Comparison of ENCODE assay signal across 8 cellular contexts in the genomic region with DNA sequence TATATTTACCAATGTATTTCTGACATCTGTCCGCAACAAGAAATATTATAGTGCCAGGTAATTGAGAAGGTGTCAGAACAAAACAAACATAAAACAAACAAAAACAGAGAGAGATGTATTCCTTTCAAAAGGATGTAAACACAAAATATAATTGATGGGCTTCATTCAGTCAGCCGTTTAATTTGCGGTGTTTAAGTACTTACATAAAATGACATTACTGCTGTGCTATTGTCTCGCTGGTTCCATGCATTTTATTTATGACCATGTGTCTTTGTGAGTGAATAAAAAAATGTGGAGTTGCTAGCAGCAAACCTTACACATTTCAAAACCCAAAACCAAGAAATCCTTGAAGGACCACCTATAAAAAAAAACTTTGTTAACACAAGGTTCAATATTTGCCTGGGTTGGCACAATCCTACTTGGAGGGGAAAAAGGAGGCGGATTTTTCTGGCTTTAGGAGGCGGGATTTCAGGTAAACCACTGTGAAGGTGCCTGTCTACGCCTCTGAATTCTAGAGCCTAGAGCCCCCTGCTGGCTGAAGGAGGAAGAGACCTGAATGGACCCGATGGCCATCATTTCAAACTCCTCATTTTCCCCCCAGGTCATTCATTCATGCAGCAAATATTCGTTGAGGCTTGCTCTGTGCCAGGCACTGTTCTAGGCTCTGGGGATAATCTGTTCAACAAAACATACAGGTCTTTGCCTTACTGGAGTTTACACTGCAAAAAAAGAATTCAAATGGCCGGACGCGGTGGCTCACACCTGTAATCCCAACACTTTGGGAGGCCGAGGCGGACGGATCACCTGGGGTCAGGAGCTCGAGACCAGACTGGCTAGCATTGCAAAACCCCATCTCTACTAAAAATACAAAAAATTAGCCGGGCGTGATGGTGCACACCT.
DNase-seq lines count a peak whose midpoint lies in the region; ATAC-seq and TF ChIP-seq lines count a peak whose summit lies in the region.

No MANE protein-coding gene starts in this region.

- TF ChIP-seq CTCF in BE2C (IDR thresholded peaks at IDR 0.05; ENCODE audit: low read depth, low read length), result peak; percentile 91
- peak; percentile 82 for TF ChIP-seq CTCF in astrocyte of the cerebellum (IDR thresholded peaks at IDR 0.05; ENCODE audit: low read depth, low read length, missing control alignments)

- peak; percentile 72 for ATAC-seq in GM21447 (IDR thresholded peaks at IDR 0.05; ENCODE audit: unreplicated experiment)
- ATAC-seq in HG02759 (IDR thresholded peaks at IDR 0.05; ENCODE audit: unreplicated experiment), result no peak

- H3K4me3 ChIP-seq in BE2C (ENCODE audit: low read depth, low read length) (no peak overlapping the region), astrocyte of the cerebellum (ENCODE audit: low read depth, low read length) (no peak overlapping the region)

- H3K36me3 ChIP-seq in BE2C, result no peaks in the 10 kb centered on the region

- H3K4me1 ChIP-seq in BE2C, result no peaks in the 10 kb centered on the region

- peaks cover 44% of the 10 kb centered on the region for H3K27me3 ChIP-seq in BE2C

- DNase-seq in BE2C, result peak; percentile 61
- peak; percentile 80 for DNase-seq in NCI-H1694 (lab: John Stamatoyannopoulos, UW)
- peak; percentile 27 to 62 (median 56) for DNase-seq in T-helper 2 cell
- DNase-seq in astrocyte of the cerebellum (ENCODE audit: low read depth), result no peak
- DNase-seq in inferior parietal cortex (ENCODE audit: extremely low spot score), result peak; percentile 32
- DNase-seq in stimulated activated CD4-positive, alpha-beta T cell treated with anti-CD3 and anti-CD28 coated beads, Interleukin-4, amount 100 ng/mL, for 1 hour, result peak; percentile 70

- no peaks in the 10 kb centered on the region for H3K9me3 ChIP-seq in BE2C

- in situ Hi-C loops in astrocyte of the cerebellum (cut with HindIII; ENCODE audit: low sequenced_read_pairs), result no loop called here
